ENCODE assay signal across 1 cellular context in the genomic region with DNA sequence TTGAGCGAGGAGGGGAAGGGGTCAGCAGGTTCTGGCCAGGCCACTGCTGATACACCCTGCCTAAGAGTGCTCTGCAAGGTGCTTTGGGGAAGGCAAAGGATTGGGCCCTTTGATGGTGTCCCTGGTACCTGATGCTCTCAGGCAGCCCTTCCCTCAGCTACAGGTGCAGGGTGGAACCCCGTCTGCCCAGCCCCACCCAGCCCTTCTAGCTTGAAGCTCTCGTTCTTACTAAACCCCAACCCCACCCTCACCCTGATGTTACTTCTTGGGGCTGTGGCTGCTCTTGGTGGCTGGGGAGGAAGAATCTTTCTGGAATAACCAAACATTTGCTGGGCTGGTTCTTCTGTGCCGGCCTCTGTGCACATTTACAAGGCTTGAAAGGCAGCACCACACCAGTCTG.
TF ChIP-seq lines count a peak whose summit lies in the region.

No MANE protein-coding gene starts in this region.

TF ChIP-seq in endothelial cell of umbilical vein, 7 proteins besides CTCF, POLR2A, EP300 and RAD21:
- TF ChIP-seq POLR2AphosphoS5 (IDR thresholded peaks at IDR 0.05; ENCODE audit: insufficient read depth, low read depth, low read length) = no peak
- no peak for TF ChIP-seq GATA2 (IDR thresholded peaks at IDR 0.05; ENCODE audit: insufficient read depth, insufficient read length, low read depth, low read length)
- no peak for TF ChIP-seq EZH2 (IDR thresholded peaks at IDR 0.05; ENCODE audit: borderline replicate concordance, low read depth, low read length, severe bottlenecking)
- TF ChIP-seq, protein P1, sequence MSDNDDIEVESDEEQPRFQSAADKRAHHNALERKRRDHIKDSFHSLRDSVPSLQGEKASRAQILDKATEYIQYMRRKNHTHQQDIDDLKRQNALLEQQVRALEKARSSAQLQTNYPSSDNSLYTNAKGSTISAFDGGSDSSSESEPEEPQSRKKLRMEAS (IDR thresholded peaks at IDR 0.05; ENCODE audit: insufficient read depth, insufficient read length) = no peak
- no peak for TF ChIP-seq FOS (IDR thresholded peaks at IDR 0.05; ENCODE audit: borderline replicate concordance, insufficient read depth, low read length)
- TF ChIP-seq JUN (IDR thresholded peaks at IDR 0.05; ENCODE audit: borderline replicate concordance, insufficient read depth, insufficient read length, low read depth) = no peak
TF ChIP-seq in endothelial cell of umbilical vein: peak in this region for 0.
